Comparison of ENCODE assay signal across 8 cellular contexts in the genomic region with DNA sequence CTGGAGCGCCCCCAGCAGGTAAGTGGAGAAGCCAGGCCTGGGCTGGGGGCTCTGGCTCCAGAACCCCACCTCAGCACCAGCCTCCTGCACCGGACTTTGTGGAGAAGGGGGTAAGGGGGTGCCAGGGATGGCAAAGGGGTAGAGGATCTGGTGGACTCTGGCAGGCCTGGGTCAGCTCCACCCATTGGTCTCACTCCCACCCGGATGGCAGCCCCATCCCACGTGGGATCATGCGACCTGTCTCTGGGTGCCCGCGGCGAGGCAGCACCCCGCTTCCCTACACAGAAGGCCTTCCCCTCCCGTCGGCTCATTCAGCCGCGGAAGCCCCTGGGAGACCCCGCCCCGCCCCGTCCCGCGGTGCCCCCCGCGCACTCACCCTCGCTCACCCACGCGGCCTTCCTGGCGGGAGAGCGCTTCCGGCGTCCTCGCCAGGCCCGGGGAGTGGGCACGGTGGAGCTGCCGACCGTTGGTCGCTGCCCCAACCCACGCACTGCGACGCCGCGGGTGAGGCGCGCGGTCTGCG. TPM values are rescaled to one million over a fixed set of nuclear protein-coding genes. Genes with fewer than 3 reads are reported as not detected.
DNase-seq lines count a peak whose midpoint lies in the region; ATAC-seq and TF ChIP-seq lines count a peak whose summit lies in the region.

No MANE protein-coding gene starts in this region.

- H3K4me1 ChIP-seq in ovary (ENCODE audit: insufficient read depth): peaks cover 12% of the 10 kb centered on the region

- ATAC-seq in GM21825 (IDR thresholded peaks at IDR 0.05; ENCODE audit: unreplicated experiment) (peak; percentile 30), GM18873 (IDR thresholded peaks at IDR 0.05; ENCODE audit: low FRiP score, unreplicated experiment) (no peak)
- peak; percentile 65 for ATAC-seq in activated CD8-positive, alpha-beta memory T cell treated with anti-CD3 and anti-CD28 coated beads, Interleukin-2, amount 10 ng/mL, durations not matched to agents 7 days and 5 days

- H3K27me3 Mint-ChIP-seq in activated CD8-positive, alpha-beta memory T cell treated with anti-CD3 and anti-CD28 coated beads, Interleukin-2, amount 10 ng/mL, durations not matched to agents 7 days and 5 days: no peaks in the 10 kb centered on the region

- H3K4me3 Mint-ChIP-seq in activated CD8-positive, alpha-beta memory T cell treated with anti-CD3 and anti-CD28 coated beads, Interleukin-2, amount 10 ng/mL, durations not matched to agents 7 days and 5 days: peak overlapping the region; percentile 80

- no peaks in the 10 kb centered on the region for H3K27me3 ChIP-seq in MG63
- no peaks in the 10 kb centered on the region for H3K27me3 ChIP-seq in ovary

- peaks cover 54% of the 10 kb centered on the region for H3K36me3 ChIP-seq in MG63
- H3K36me3 ChIP-seq in ovary: no peaks in the 10 kb centered on the region

- DNase-seq in NCI-H1417 (lab: John Stamatoyannopoulos, UW): peak in 2 of 3 experiments; percentile 52 to 78
- DNase-seq in NCI-H1417 treated with DMSO at 0.1 percent for 48 hours (lab: John Stamatoyannopoulos, UW): no peak
- peak; percentile 80 for DNase-seq in MG63
- peak; percentile 73 for DNase-seq in activated CD8-positive, alpha-beta memory T cell treated with anti-CD3 and anti-CD28 coated beads, Interleukin-2, amount 10 ng/mL, durations not matched to agents 7 days and 5 days
- DNase-seq in fibroblast of peridontal ligament (ENCODE audit: extremely low read depth): peak; percentile 34
- no peak for DNase-seq in ovary

- H3K9me3 ChIP-seq in MG63 (no peaks in the 10 kb centered on the region), ovary (no peaks in the 10 kb centered on the region)

- H3K27ac ChIP-seq in ovary: peak overlapping the region; percentile 50 to 59

- H3K9me3 Mint-ChIP-seq in activated CD8-positive, alpha-beta memory T cell treated with anti-CD3 and anti-CD28 coated beads, Interleukin-2, amount 10 ng/mL, durations not matched to agents 7 days and 5 days (ENCODE audit: low read depth): no peaks in the 10 kb centered on the region

- TF ChIP-seq EP300 in ovary (IDR thresholded peaks at IDR 0.05): no peak

- no peak for TF ChIP-seq CTCF in ovary (IDR thresholded peaks at IDR 0.05)

- peaks cover 7% of the 10 kb centered on the region for H3K36me3 Mint-ChIP-seq in activated CD8-positive, alpha-beta memory T cell treated with anti-CD3 and anti-CD28 coated beads, Interleukin-2, amount 10 ng/mL, durations not matched to agents 7 days and 5 days

- intact Hi-C loops in ovary (cut with DNase I): loop anchor here in 1 of 4 donors (5.0 kb wide), 1 partner anchor 118 kb away; no protein-coding TSS in a partner anchor

- TF ChIP-seq POLR2A in ovary (IDR thresholded peaks at IDR 0.05): no peak

- H3K4me1 Mint-ChIP-seq in activated CD8-positive, alpha-beta memory T cell treated with anti-CD3 and anti-CD28 coated beads, Interleukin-2, amount 10 ng/mL, durations not matched to agents 7 days and 5 days: peaks cover 19% of the 10 kb centered on the region

- peak overlapping the region; percentile 78 for H3K27ac Mint-ChIP-seq in activated CD8-positive, alpha-beta memory T cell treated with anti-CD3 and anti-CD28 coated beads, Interleukin-2, amount 10 ng/mL, durations not matched to agents 7 days and 5 days

- 1 to 6% (median 3%) methylated on average over 12 to 42 of the region's 42 CpGs for WGBS in ovary, 3 donors

- H3K4me3 ChIP-seq in MG63 (peak overlapping the region; percentile 64), ovary (peak overlapping the region; percentile 54)

- CTCF ChIA-PET in activated CD8-positive, alpha-beta memory T cell treated with anti-CD3 and anti-CD28 coated beads, Interleukin-2, amount 10 ng/mL, durations not matched to agents 7 days and 5 days (lab: Charles Lee): interaction anchor here (0.5 to 4.7 kb wide), 29 partner anchors 9 to 384 kb away, joined by 3 to 18 read pairs (median 4); a partner anchor contains a TSS

RNA-seq across cellular contexts. Expression of a gene that starts 0.5 kb away (rescaled TPM):
- 78.0 and 80.1 TPM in 2 replicates for total RNA-seq in MG63 (2014; rRNA removed; shearing (Covaris generic); ENCODE audit: low replicate concordance)
- total RNA-seq in activated CD8-positive, alpha-beta memory T cell treated with anti-CD3 and anti-CD28 coated beads, Interleukin-2, amount 10 ng/mL, durations not matched to agents 7 days and 5 days: 10 to 100 TPM in 1 of 2 experiments, 1 to 10 TPM in 1; 7.7 to 12.8 TPM
- total RNA-seq in ovary: 10 to 100 TPM; 12.4 to 37.9 (median 27.6) TPM
- 10 to 100 TPM in 1 of 2 donors, 1 to 10 TPM in 1; 5.1 to 38.6 TPM for polyA plus RNA-seq in ovary

RNA-seq across cellular contexts. Expression of a gene that starts 30.1 kb away (rescaled TPM):
- 0.03 TPM in 1 of 2 replicates, not detected in the other for total RNA-seq in MG63 (2014; rRNA removed; shearing (Covaris generic); ENCODE audit: low replicate concordance)
- total RNA-seq in activated CD8-positive, alpha-beta memory T cell treated with anti-CD3 and anti-CD28 coated beads, Interleukin-2, amount 10 ng/mL, durations not matched to agents 7 days and 5 days: 1 to 10 TPM; 5.4 to 6.2 TPM
- total RNA-seq in ovary: 1 to 10 TPM in 5 of 7 donors, under 1 TPM in 2; 0.36 to 3.1 (median 1.3) TPM
- 1 to 10 TPM in 1 of 2 donors, under 1 TPM in 1; 0.53 to 1.1 TPM for polyA plus RNA-seq in ovary

RNA-seq across cellular contexts. Expression of a gene that starts 31.6 kb away (rescaled TPM):
- 7.7 and 8.9 TPM in 2 replicates for total RNA-seq in MG63 (2014; rRNA removed; shearing (Covaris generic); ENCODE audit: low replicate concordance)
- total RNA-seq in activated CD8-positive, alpha-beta memory T cell treated with anti-CD3 and anti-CD28 coated beads, Interleukin-2, amount 10 ng/mL, durations not matched to agents 7 days and 5 days: 100 to 1,000 TPM; 101 to 111 TPM
- total RNA-seq in ovary: 10 to 100 TPM; 17.2 to 84.2 (median 41.8) TPM
- polyA plus RNA-seq in ovary: 10 to 100 TPM; 16.0 to 26.2 TPM

RNA-seq across cellular contexts. Expression of a gene that starts 47.7 kb away (rescaled TPM):
- total RNA-seq in MG63 (2014; rRNA removed; shearing (Covaris generic); ENCODE audit: low replicate concordance): not detected in 2 replicates
- 1 to 10 TPM; 1.1 to 3.3 TPM for total RNA-seq in activated CD8-positive, alpha-beta memory T cell treated with anti-CD3 and anti-CD28 coated beads, Interleukin-2, amount 10 ng/mL, durations not matched to agents 7 days and 5 days
- total RNA-seq in ovary: under 1 TPM in 3 of 7 donors, not detected in 4; 0.05 to 0.32 (median 0.12) TPM
- under 1 TPM; 0.07 to 0.70 TPM for polyA plus RNA-seq in ovary

RNA-seq across cellular contexts. Expression of a gene that starts 47.8 kb away (rescaled TPM):
- total RNA-seq in MG63 (2014; rRNA removed; shearing (Covaris generic); ENCODE audit: low replicate concordance): 0.33 and 0.39 TPM in 2 replicates
- 1 to 10 TPM in 1 of 2 experiments, under 1 TPM in 1; 0.45 to 1.0 TPM for total RNA-seq in activated CD8-positive, alpha-beta memory T cell treated with anti-CD3 and anti-CD28 coated beads, Interleukin-2, amount 10 ng/mL, durations not matched to agents 7 days and 5 days
- 1 to 10 TPM in 4 of 7 donors, under 1 TPM in 2, not detected in 1; 0.58 to 2.6 (median 1.2) TPM for total RNA-seq in ovary
- under 1 TPM; 0.59 to 0.80 TPM for polyA plus RNA-seq in ovary

Comparison
In these comparisons a context has a peak if more than half of its experiments do, and no peak if none do; other contexts are left out.
1. DNase-seq: peak in NCI-H1417 (2 of 3), MG63 (single experiment), activated CD8-positive, alpha-beta memory T cell treated with anti-CD3 and anti-CD28 coated beads, Interleukin-2, amount 10 ng/mL, durations not matched to agents 7 days and 5 days (single experiment) and fibroblast of peridontal ligament (single experiment); none in NCI-H1417 treated with DMSO at 0.1 percent for 48 hours (single experiment) and ovary (0 of 5).